Comparison of ENCODE assay signal across 1 cellular context in the genomic region with DNA sequence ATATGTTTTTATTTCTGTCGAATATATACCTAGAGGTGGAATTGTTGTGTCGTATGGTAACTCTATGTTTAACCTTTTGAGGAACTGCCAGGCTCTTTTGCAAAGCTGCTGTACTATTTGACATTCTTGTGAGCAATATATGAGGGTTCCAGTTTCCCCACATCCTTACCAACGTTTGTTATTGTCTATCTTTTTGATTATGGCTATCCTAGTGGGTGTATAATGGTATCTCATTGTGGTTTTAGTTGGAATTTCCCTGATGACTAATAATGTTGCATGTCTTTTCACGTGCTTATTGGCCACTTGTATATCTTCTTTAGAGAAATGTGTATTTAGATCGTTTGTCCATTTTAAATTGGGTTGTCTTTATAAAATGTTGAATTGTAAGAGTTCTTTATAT.
TF ChIP-seq lines count a peak whose summit lies in the region.

No MANE protein-coding gene starts in this region.

TF ChIP-seq in IMR-90, 13 proteins besides CTCF, POLR2A, EP300 and RAD21:
- 0 out of 2 replicates have a peak, but pooled peaks have one; percentile 22 for TF ChIP-seq BHLHE40 (IDR thresholded peaks at IDR 0.05; ENCODE audit: low read depth, low read length)
- TF ChIP-seq, protein P1, sequence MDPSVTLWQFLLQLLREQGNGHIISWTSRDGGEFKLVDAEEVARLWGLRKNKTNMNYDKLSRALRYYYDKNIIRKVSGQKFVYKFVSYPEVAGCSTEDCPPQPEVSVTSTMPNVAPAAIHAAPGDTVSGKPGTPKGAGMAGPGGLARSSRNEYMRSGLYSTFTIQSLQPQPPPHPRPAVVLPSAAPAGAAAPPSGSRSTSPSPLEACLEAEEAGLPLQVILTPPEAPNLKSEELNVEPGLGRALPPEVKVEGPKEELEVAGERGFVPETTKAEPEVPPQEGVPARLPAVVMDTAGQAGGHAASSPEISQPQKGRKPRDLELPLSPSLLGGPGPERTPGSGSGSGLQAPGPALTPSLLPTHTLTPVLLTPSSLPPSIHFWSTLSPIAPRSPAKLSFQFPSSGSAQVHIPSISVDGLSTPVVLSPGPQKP (IDR thresholded peaks at IDR 0.05; ENCODE audit: borderline replicate concordance, low read depth, low read length): no peak
